13 cellular contexts compared by ENCODE assay signal in the genomic region with DNA sequence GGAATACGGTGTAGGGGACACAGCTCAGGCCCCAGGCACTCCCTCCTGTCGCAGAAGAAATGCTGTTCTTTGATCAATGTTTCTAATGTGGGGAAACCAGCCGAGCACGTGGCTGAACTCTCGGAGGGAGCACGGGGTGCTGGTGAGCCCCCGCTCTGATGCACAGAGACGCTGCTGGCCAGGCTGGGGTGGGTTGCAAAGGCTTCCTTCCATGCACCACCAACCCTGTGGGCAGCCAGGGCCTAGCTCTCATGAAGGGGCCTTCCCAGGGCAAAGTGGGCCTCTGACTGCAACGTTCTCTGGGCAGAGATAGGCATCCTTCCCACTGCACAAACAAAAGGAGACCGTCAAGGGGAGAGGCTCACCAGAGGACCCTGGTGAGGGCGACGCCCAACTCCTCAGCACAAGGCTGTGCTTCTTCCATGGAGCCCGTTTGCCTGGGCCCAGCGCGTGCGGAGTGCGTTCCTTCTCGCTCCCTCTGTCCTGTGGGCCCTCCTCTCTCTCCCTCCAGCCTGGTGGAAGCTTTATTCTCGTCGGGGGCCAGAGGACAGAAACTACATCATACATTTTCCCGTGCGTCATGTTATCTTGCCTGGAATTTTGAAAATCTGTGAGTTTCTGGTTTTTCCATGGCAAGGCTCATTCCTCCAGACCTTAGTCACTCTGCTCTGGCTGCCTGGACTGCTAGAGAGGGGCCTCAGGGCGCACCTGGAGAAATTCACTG.
A peak's percentile ranks its signal among the peaks of the same experiment; 100 is the strongest.
DNase-seq lines count a peak whose midpoint lies in the region; ATAC-seq and TF ChIP-seq lines count a peak whose summit lies in the region.
"Had no signal": no experiment of that assay in that cellular context is flagged by ENCODE, and none has a peak within 500 bp of the region (broad histone marks: within the 10 kb centered on the region; RNA-seq: fewer than 3 reads in every experiment).

No MANE protein-coding gene starts in this region.

- DNase-seq in HFFc6 (peak; percentile 51), caudate nucleus (lab: John Stamatoyannopoulos, UW) (no peak), lung (ENCODE audit: low spot score) (no peak), globus pallidus (ENCODE audit: low spot score) (no peak)
- no peak for DNase-seq in stimulated activated CD4-positive, alpha-beta T cell treated with anti-CD3 and anti-CD28 coated beads, Interleukin-15, amount 100 ng/mL, for 24 hours
- DNase-seq: activated CD4-positive, alpha-beta T cell treated with anti-CD3 and anti-CD28 coated beads, Interleukin-2, amount 10 ng/mL, durations not matched to agents 24 days and 14 days; activated naive CD4-positive, alpha-beta T cell treated with anti-CD3 and anti-CD28 coated beads for 36 hours; immature natural killer cell; Kasumi-1; NCI-H446 had no signal

- H3K36me3 Mint-ChIP-seq in HFFc6 (ENCODE audit: low read depth): peaks cover 22% of the 10 kb centered on the region
- H3K36me3 Mint-ChIP-seq: immature natural killer cell had no signal

- H3K9me3 ChIP-seq in lung (ENCODE audit: control insufficient read depth in 2 of 2, insufficient read depth in 1 of 2, low read length in 1 of 2): no peaks in the 10 kb centered on the region
- no peaks in the 10 kb centered on the region for H3K9me3 ChIP-seq in subcutaneous abdominal adipose tissue (ENCODE audit: control insufficient read depth in 5 of 5, low read length in 5 of 5)

- no peaks in the 10 kb centered on the region for H3K27me3 ChIP-seq in lung (ENCODE audit: control insufficient read depth, insufficient read depth)
- H3K27me3 ChIP-seq in subcutaneous abdominal adipose tissue (ENCODE audit: control insufficient read depth in 5 of 5, insufficient read depth in 4 of 5, low read length in 5 of 5): no peaks in the 10 kb centered on the region

- no peaks in the 10 kb centered on the region; the same call in 1 of the 2 replicates for H3K27me3 Mint-ChIP-seq in HFFc6 (ENCODE audit: insufficient read depth)

- H3K4me3 Mint-ChIP-seq in HFFc6: no peak overlapping the region
- H3K4me3 Mint-ChIP-seq: activated CD4-positive, alpha-beta T cell treated with anti-CD3 and anti-CD28 coated beads, Interleukin-2, amount 10 ng/mL, durations not matched to agents 24 days and 14 days; activated naive CD4-positive, alpha-beta T cell treated with anti-CD3 and anti-CD28 coated beads for 36 hours; immature natural killer cell had no signal

- H3K36me3 ChIP-seq in lung (ENCODE audit: control insufficient read depth in 2 of 2, insufficient read depth in 2 of 2, low read length in 2 of 2): no peaks in the 10 kb centered on the region
- no peaks in the 10 kb centered on the region for H3K36me3 ChIP-seq in subcutaneous abdominal adipose tissue (ENCODE audit: control insufficient read depth in 5 of 5, insufficient read depth in 5 of 5, low read length in 5 of 5)

- peak overlapping the region; percentile 80 for H3K27ac Mint-ChIP-seq in HFFc6
- H3K27ac Mint-ChIP-seq: activated CD4-positive, alpha-beta T cell treated with anti-CD3 and anti-CD28 coated beads, Interleukin-2, amount 10 ng/mL, durations not matched to agents 24 days and 14 days; activated naive CD4-positive, alpha-beta T cell treated with anti-CD3 and anti-CD28 coated beads for 36 hours; immature natural killer cell had no signal

- peaks cover 19% of the 10 kb centered on the region for H3K9me3 Mint-ChIP-seq in HFFc6
- H3K9me3 Mint-ChIP-seq: activated CD4-positive, alpha-beta T cell treated with anti-CD3 and anti-CD28 coated beads, Interleukin-2, amount 10 ng/mL, durations not matched to agents 24 days and 14 days; immature natural killer cell had no signal

- H3K4me1 Mint-ChIP-seq in HFFc6 (ENCODE audit: low read depth): peaks cover 38% of the 10 kb centered on the region
- H3K4me1 Mint-ChIP-seq: immature natural killer cell had no signal

- H3K27ac ChIP-seq in caudate nucleus (ENCODE audit: low read depth, low read length) (peak overlapping the region; percentile 26), lung (ENCODE audit: low read depth in 1 of 2, low read length in 1 of 2) (peak overlapping the region; percentile 75 to 85), subcutaneous abdominal adipose tissue (ENCODE audit: low read depth, low read length) (peak overlapping the region; percentile 91)

- H3K4me3 ChIP-seq in lung (no peak overlapping the region), subcutaneous abdominal adipose tissue (ENCODE audit: low read depth in 1 of 5, low read length in 5 of 5) (peak overlapping the region in 1 of 5 donors; percentile 40)

- ATAC-seq in lung (ENCODE audit: insufficient read depth, low FRiP score): no peak
- no peak for ATAC-seq in HG02885 (IDR thresholded peaks at IDR 0.05; ENCODE audit: poor library complexity, unreplicated experiment)
- ATAC-seq in GM19023 (IDR thresholded peaks at IDR 0.05; ENCODE audit: unreplicated experiment): no peak

- H3K4me1 ChIP-seq in lung (ENCODE audit: control insufficient read depth in 2 of 2, insufficient read depth in 2 of 2, low read length in 2 of 2) (peaks cover 4 to 6% of the 10 kb centered on the region in 2 donors), subcutaneous abdominal adipose tissue (ENCODE audit: control insufficient read depth in 5 of 5, insufficient read depth in 5 of 5, low read length in 5 of 5) (peaks cover 8 to 47% (median 37%) of the 10 kb centered on the region in 5 donors)

- 87 to 92% methylated on average over 23 of the region's 23 CpGs for WGBS in lung, 2 donors

- H3K9ac ChIP-seq in subcutaneous abdominal adipose tissue (ENCODE audit: low read length in 5 of 5): peak overlapping the region in 1 of 5 donors; percentile 15

- TF ChIP-seq CTCF in HFFc6 (IDR thresholded peaks at IDR 0.05): no peak
- TF ChIP-seq CTCF in lung (IDR thresholded peaks at IDR 0.05; ENCODE audit: control extremely low read depth, extremely low read depth): no peak

Comparison
In these comparisons a context has a peak if more than half of its experiments do, and no peak if none do; other contexts are left out.
1. H3K27ac ChIP-seq: peak in every context shown above with its lines; median percentile 91 in subcutaneous abdominal adipose tissue; 80 in lung; 26 in caudate nucleus.